27 cellular contexts compared by ENCODE assay signal in genomic region chrX:153606503-153606902, GRCh38. TPM values are rescaled to one million over a fixed set of nuclear protein-coding genes. Genes with fewer than 3 reads are reported as not detected.
"Had no signal": no experiment of that assay in that cellular context is flagged by ENCODE, and none has a peak within 500 bp of the region (broad histone marks: within the 10 kb centered on the region; RNA-seq: fewer than 3 reads in every experiment).

No MANE protein-coding gene starts in this region.

- H3K36me3 ChIP-seq: stomach, suprapubic skin, thoracic aorta, thyroid gland, tibial artery, tibial nerve, transverse colon, upper lobe of left lung, upper lobe of right lung, uterus, vagina had no signal

- H3K4me3 ChIP-seq: stomach, suprapubic skin, testis, thoracic aorta, thyroid gland, tibial artery, tibial nerve, transverse colon, upper lobe of left lung, upper lobe of right lung, uterus, vagina had no signal

- H3K36me3 Mint-ChIP-seq: stimulated activated effector memory CD8-positive, alpha-beta T cell treated with anti-CD3 and anti-CD28 coated beads, Interleukin-12 subunit alpha, Interleukin-12 subunit beta, amount 100 ng/mL, for 72 hours; stimulated activated memory B cell treated with anti-CD40 and anti-IgM and Interleukin-4, amounts not matched to agents 10 μg/mL and 1 μg/mL and 100 μg/mL, for 72 hours; stimulated activated naive B cell treated with anti-CD40 and anti-IgM and Interleukin-4, amounts not matched to agents 10 μg/mL and 1 μg/mL and 100 μg/mL, for 72 hours; type B pancreatic cell had no signal

- H3K4me3 Mint-ChIP-seq: stimulated activated effector memory CD8-positive, alpha-beta T cell treated with anti-CD3 and anti-CD28 coated beads, Interleukin-12 subunit alpha, Interleukin-12 subunit beta, amount 100 ng/mL, for 72 hours; stimulated activated memory B cell treated with anti-CD40 and anti-IgM and Interleukin-4, amounts not matched to agents 10 μg/mL and 1 μg/mL and 100 μg/mL, for 72 hours; stimulated activated naive B cell treated with anti-CD40 and anti-IgM and Interleukin-4, amounts not matched to agents 10 μg/mL and 1 μg/mL and 100 μg/mL, for 72 hours; stimulated activated naive CD8-positive, alpha-beta T cell treated with anti-CD3 and anti-CD28 coated beads, Interleukin-15, amount 100 ng/mL, for 72 hours; stimulated activated naive CD8-positive, alpha-beta T cell treated with anti-CD3 and anti-CD28 coated beads, Interleukin-15, Interleukin-2, amounts not matched to agents 100 ng/mL and 50 ng/mL, for 24 hours; type B pancreatic cell had no signal

- H3K9me3 ChIP-seq: stomach, suprapubic skin, testis, thoracic aorta, thyroid gland, tibial artery, tibial nerve, transverse colon, upper lobe of left lung, upper lobe of right lung, uterus, vagina had no signal

- H3K27me3 ChIP-seq: suprapubic skin, testis, thyroid gland, tibial artery, upper lobe of right lung, uterus, vagina had no signal

- H3K27ac Mint-ChIP-seq: stimulated activated effector memory CD8-positive, alpha-beta T cell treated with anti-CD3 and anti-CD28 coated beads, Interleukin-12 subunit alpha, Interleukin-12 subunit beta, amount 100 ng/mL, for 72 hours; stimulated activated memory B cell treated with anti-CD40 and anti-IgM and Interleukin-4, amounts not matched to agents 10 μg/mL and 1 μg/mL and 100 μg/mL, for 72 hours; stimulated activated naive B cell treated with anti-CD40 and anti-IgM and Interleukin-4, amounts not matched to agents 10 μg/mL and 1 μg/mL and 100 μg/mL, for 72 hours; stimulated activated naive CD8-positive, alpha-beta T cell treated with anti-CD3 and anti-CD28 coated beads, Interleukin-15, amount 100 ng/mL, for 72 hours; stimulated activated naive CD8-positive, alpha-beta T cell treated with anti-CD3 and anti-CD28 coated beads, Interleukin-15, Interleukin-2, amounts not matched to agents 100 ng/mL and 50 ng/mL, for 24 hours; type B pancreatic cell had no signal

- H3K27me3 Mint-ChIP-seq: stimulated activated memory B cell treated with anti-CD40 and anti-IgM and Interleukin-4, amounts not matched to agents 10 μg/mL and 1 μg/mL and 100 μg/mL, for 72 hours; stimulated activated naive B cell treated with anti-CD40 and anti-IgM and Interleukin-4, amounts not matched to agents 10 μg/mL and 1 μg/mL and 100 μg/mL, for 72 hours; stimulated activated naive CD8-positive, alpha-beta T cell treated with anti-CD3 and anti-CD28 coated beads, Interleukin-15, amount 100 ng/mL, for 72 hours; stimulated activated naive CD8-positive, alpha-beta T cell treated with anti-CD3 and anti-CD28 coated beads, Interleukin-15, Interleukin-2, amounts not matched to agents 100 ng/mL and 50 ng/mL, for 24 hours had no signal

- H3K9me3 Mint-ChIP-seq: stimulated activated effector memory CD8-positive, alpha-beta T cell treated with anti-CD3 and anti-CD28 coated beads, Interleukin-12 subunit alpha, Interleukin-12 subunit beta, amount 100 ng/mL, for 72 hours; stimulated activated memory B cell treated with anti-CD40 and anti-IgM and Interleukin-4, amounts not matched to agents 10 μg/mL and 1 μg/mL and 100 μg/mL, for 72 hours; stimulated activated naive B cell treated with anti-CD40 and anti-IgM and Interleukin-4, amounts not matched to agents 10 μg/mL and 1 μg/mL and 100 μg/mL, for 72 hours; stimulated activated naive CD8-positive, alpha-beta T cell treated with anti-CD3 and anti-CD28 coated beads, Interleukin-15, amount 100 ng/mL, for 72 hours; stimulated activated naive CD8-positive, alpha-beta T cell treated with anti-CD3 and anti-CD28 coated beads, Interleukin-15, Interleukin-2, amounts not matched to agents 100 ng/mL and 50 ng/mL, for 24 hours; type B pancreatic cell had no signal

- DNase-seq: stimulated activated CD4-positive, alpha-beta T cell treated with anti-CD3 and anti-CD28 coated beads, Interleukin-2, amount 100 ng/mL, for 48 hours; stimulated activated CD4-positive, alpha-beta T cell treated with anti-CD3 and anti-CD28 coated beads, Interleukin-4, amount 100 ng/mL, for 1 hour; stimulated activated CD4-positive, alpha-beta T cell treated with anti-CD3 and anti-CD28 coated beads, Interleukin-4, amount 100 ng/mL, for 24 hours; stimulated activated CD4-positive, alpha-beta T cell treated with anti-CD3 and anti-CD28 coated beads, Interleukin-4, amount 100 ng/mL, for 4 hours; stimulated activated CD8-positive, alpha-beta memory T cell treated with anti-CD3 and anti-CD28 coated beads, Interleukin-4, amount 100 ng/mL, for 48 hours; stimulated activated naive B cell treated with anti-CD40 and anti-IgM and Interleukin-4, amounts not matched to agents 10 μg/mL and 1 μg/mL and 100 μg/mL, for 72 hours; stimulated activated naive CD4-positive, alpha-beta T cell; stimulated activated naive CD4-positive, alpha-beta T cell treated with Interleukin-2 at 50 U/mL for 16 hours; stimulated activated naive CD8-positive, alpha-beta T cell treated with anti-CD3 and anti-CD28 coated beads, Interleukin-15, amount 100 ng/mL, for 72 hours; stimulated activated naive CD8-positive, alpha-beta T cell treated with anti-CD3 and anti-CD28 coated beads, Interleukin-15, Interleukin-2, amounts not matched to agents 100 U/mL and 50 U/mL, for 24 hours; stomach; testis; thyroid gland; tibial artery; transverse colon; trophoblast cell; upper lobe of right lung; uterus had no signal

- H3K27ac ChIP-seq: stomach, suprapubic skin, testis, thoracic aorta, thyroid gland, tibial artery, tibial nerve, transverse colon, upper lobe of left lung, upper lobe of right lung, uterus, vagina had no signal

- H3K4me1 ChIP-seq: testis, upper lobe of right lung had no signal

RNA-seq across cellular contexts. Expression of gene DUSP9, which starts 40.5 kb away (rescaled TPM):
- total RNA-seq: thoracic aorta, thyroid gland, tibial nerve, transverse colon, upper lobe of right lung had no signal
